In genomic region chr6:163754866-163755265, GRCh38 we compare ENCODE assay signal across 26 cellular contexts.
"Had no signal": no experiment of that assay in that cellular context is flagged by ENCODE, and none has a peak within 500 bp of the region (broad histone marks: within the 10 kb centered on the region; RNA-seq: fewer than 3 reads in every experiment).

No MANE protein-coding gene starts in this region.

- DNase-seq: activated CD4-positive, alpha-beta memory T cell treated with anti-CD3 and anti-CD28 coated beads for 36 hours; activated CD4-positive, alpha-beta T cell treated with anti-CD3 and anti-CD28 coated beads, Interleukin-2, amount 10 ng/mL, durations not matched to agents 7 days and 5 days; activated CD4-positive, CD25-positive, alpha-beta regulatory T cell; activated CD8-positive, alpha-beta memory T cell treated with anti-CD3 and anti-CD28 coated beads for 24 hours; activated gamma-delta T cell treated with Interleukin-2 at 50 U/mL for 16 hours; activated naive CD4-positive, alpha-beta T cell treated with anti-CD3 and anti-CD28 coated beads, Interleukin-2, amount 10 ng/mL, durations not matched to agents 7 days and 5 days; activated naive CD8-positive, alpha-beta T cell treated with anti-CD3 and anti-CD28 coated beads for 36 hours; activated T-cell treated with anti-CD3 and anti-CD28 coated beads, Interleukin-2, amount 50 U/mL, for 48 hours; brain microvascular endothelial cell; cerebellar nuclear complex; MG63; MV-4-11; NCI-H1105; NCI-H1436; NCI-H1694 treated with DMSO at 0.1 percent for 48 hours; NCI-H2081; NCI-H510A treated with DMSO at 0.1 percent for 48 hours; NCI-H69; NK-92 treated with Interleukin-12 subunit alpha and Interleukin-12 subunit beta, amount 100 ng/mL, for 24 hours; PC-3; SHP77 treated with DMSO at 0.1 percent for 48 hours had no signal

- H3K36me3 ChIP-seq: brain microvascular endothelial cell, cardiac muscle cell, MG63 had no signal

- ATAC-seq: activated T-helper 17 cell treated with anti-CD3 and anti-CD28 coated beads, Interleukin-2, amount 50 U/mL, for 72 hours; PC-3 had no signal

- FAIRE-seq: RCC 7860, TTC549 had no signal

- H3K9me3 ChIP-seq: MG63 had no signal

- H3K27me3 ChIP-seq: brain microvascular endothelial cell, cardiac muscle cell, MG63 had no signal

- H3K4me3 ChIP-seq: cardiac muscle cell, MG63 had no signal

- H3K27ac ChIP-seq: brain microvascular endothelial cell, cardiac muscle cell, VCaP had no signal
